In the genomic region with DNA sequence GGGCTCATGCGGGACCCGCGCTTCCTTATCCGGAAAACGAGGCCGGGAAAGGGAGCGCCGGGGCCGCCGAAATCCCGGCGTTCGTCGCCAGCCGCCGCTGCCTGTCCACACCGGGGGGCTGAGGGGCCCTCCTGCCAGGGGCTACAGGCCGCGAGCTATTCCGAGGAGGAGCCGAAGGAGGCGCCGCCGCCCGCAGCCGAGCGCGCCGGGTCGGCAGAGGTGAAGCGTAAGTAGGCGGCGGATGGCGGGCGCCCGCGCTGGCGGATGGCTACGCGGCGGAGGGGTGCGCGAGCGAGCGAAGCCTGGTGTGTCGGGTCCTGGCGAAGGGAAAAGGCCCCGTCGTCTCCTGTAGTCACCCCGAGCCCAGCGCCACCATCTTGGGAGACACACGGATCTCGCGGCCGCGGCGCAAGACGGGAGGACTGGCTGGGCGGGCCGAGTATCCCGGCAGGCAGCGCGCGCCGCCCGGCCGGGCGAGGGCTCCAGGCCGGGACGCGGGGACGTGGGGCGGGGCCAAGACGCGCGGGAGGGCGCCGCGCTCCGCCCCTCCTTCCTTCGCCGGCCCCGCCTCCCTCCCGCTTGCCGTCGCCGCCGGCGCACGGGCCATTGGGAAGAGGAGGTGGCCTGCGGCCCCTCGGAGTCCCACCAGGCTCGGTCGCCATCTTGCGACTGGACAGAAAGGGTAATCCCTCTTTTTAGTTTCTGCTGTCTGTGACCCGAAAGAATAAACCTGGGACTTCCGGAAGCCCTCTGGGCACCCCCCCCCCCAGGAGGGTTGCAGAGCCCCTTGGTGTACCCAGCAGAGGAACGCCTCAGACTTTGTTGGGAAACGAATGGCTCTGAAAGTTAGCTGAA, we compare ENCODE assay signal across 8 cellular contexts. TPM values are rescaled to one million over a fixed set of nuclear protein-coding genes. Genes with fewer than 3 reads are reported as not detected.
A peak's percentile ranks its signal among the peaks of the same experiment; 100 is the strongest.
DNase-seq lines count a peak whose midpoint lies in the region; ATAC-seq and TF ChIP-seq lines count a peak whose summit lies in the region.

A gene (minus strand): TSS at position 424 of the 855 bp plus-strand sequence. CDS start 29,917 bp downstream, outside the sequence.

- peak; percentile 56 for TF ChIP-seq CTCF in C4-2B (conservative IDR thresholded peaks at IDR 0.05)

- peak; percentile 83 for ATAC-seq in GM19328 (IDR thresholded peaks at IDR 0.05; ENCODE audit: unreplicated experiment)
- peak; percentile 75 for ATAC-seq in HG03469 (IDR thresholded peaks at IDR 0.05; ENCODE audit: unreplicated experiment)
- ATAC-seq in left lobe of liver: peak; percentile 92

- DNase-seq in NCI-H526 (lab: John Stamatoyannopoulos, UW) (peak; percentile 60 to 96), dedifferentiated amniotic fluid mesenchymal stem cell (ENCODE audit: extremely low spot score) (peak; percentile 87), left lobe of liver (ENCODE audit: low spot score) (peak; percentile 92)
- DNase-seq in activated CD4-positive, alpha-beta T cell treated with anti-CD3 and anti-CD28 coated beads, Interleukin-2, amount 50 U/mL, for 24 hours (ENCODE audit: low read depth in 1 of 2, low spot score in 1 of 2): peak; percentile 78 to 79
- peak; percentile 88 to 90 for DNase-seq in stimulated activated CD4-positive, alpha-beta T cell treated with anti-CD3 and anti-CD28 coated beads, Interleukin-2, amount 100 ng/mL, for 24 hours

- H3K27ac ChIP-seq in C4-2B: peak within 1 kb of the TSS; percentile 100

RNA-seq across cellular contexts. Expression of the gene that starts here (rescaled TPM):
- total RNA-seq in left lobe of liver: 49.8 TPM

Comparison
In these comparisons a context has a peak if more than half of its experiments do, and no peak if none do; other contexts are left out.
1. Peak in every context shown above with its lines: DNase-seq, ATAC-seq and H3K27ac ChIP-seq.